In the genomic region with DNA sequence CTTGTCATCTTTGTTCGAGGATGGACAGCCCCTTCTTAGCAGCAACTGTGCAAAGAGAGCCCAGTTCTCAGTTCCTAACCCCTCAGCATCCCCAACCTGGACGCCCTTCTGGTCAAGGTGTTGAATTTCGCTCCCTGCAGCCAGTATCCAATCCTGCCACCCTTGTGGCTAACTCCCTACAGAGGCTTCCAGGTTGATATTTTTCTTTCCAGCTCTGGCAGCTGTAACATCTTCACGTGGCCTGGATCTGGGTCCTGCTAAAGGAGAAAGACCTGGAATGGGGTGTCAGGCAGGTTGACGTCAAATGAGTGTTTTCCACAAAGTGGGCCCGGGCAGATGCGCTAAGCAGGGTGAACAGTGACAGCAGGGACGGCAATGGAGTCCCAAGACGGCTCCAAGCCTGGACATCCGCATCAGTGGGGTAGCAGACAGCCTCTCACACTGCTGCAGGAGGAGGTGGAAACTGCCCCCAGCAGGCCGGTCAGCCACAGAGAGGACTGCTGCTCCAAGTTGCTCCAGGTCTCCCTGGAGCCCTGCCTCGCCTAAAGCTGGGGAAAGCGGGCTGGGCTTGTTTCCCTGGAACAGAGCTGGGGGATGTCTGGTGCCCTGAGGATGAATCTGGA, we compare ENCODE assay signal across 8 cellular contexts. TPM values are rescaled to one million over a fixed set of nuclear protein-coding genes. Genes with fewer than 3 reads are reported as not detected.
DNase-seq lines count a peak whose midpoint lies in the region; ATAC-seq, FAIRE-seq and TF ChIP-seq lines count a peak whose summit lies in the region.

No MANE protein-coding gene starts in this region.

- no peaks in the 10 kb centered on the region for H3K27me3 ChIP-seq in OCI-LY1 (ENCODE audit: insufficient read depth, low read length)
- H3K27me3 ChIP-seq in endothelial cell of umbilical vein (ENCODE audit: control insufficient read depth in 2 of 2, insufficient read depth in 2 of 2, low read length in 2 of 2), result no peaks in the 10 kb centered on the region
- H3K27me3 ChIP-seq in ovary, result no peaks in the 10 kb centered on the region

- no peak for TF ChIP-seq EP300 in ovary (IDR thresholded peaks at IDR 0.05)

- H3K79me2 ChIP-seq in OCI-LY1 (ENCODE audit: insufficient read depth, low read length) (peaks cover 27% of the 10 kb centered on the region), endothelial cell of umbilical vein (ENCODE audit: control insufficient read depth, insufficient read depth, low read length) (peaks cover 38% of the 10 kb centered on the region)

- BruUV-seq in endothelial cell of umbilical vein (replicated peaks; lab: Mats Ljungman, UMichigan), result no TSS peak

- H4K20me1 ChIP-seq in OCI-LY1 (ENCODE audit: insufficient read depth, low read length) (no peaks in the 10 kb centered on the region), endothelial cell of umbilical vein (replicated peaks; ENCODE audit: control insufficient read depth, extremely low read depth, insufficient read depth, low read length) (peaks cover 4% of the 10 kb centered on the region)

- no peaks in the 10 kb centered on the region for H3K9me1 ChIP-seq in endothelial cell of umbilical vein (replicated peaks; ENCODE audit: control insufficient read depth, extremely low read depth, insufficient read depth, low read length)

- no peaks in the 10 kb centered on the region for H3F3A ChIP-seq in OCI-LY1 (ENCODE audit: insufficient read depth, low read length)

- H3K27ac ChIP-seq in OCI-LY1 (ENCODE audit: low read depth, low read length, poor library complexity, severe bottlenecking), result no peak overlapping the region
- no peak overlapping the region for H3K27ac ChIP-seq in endothelial cell of umbilical vein (ENCODE audit: insufficient read depth, low read depth, low read length)
- H3K27ac ChIP-seq in ovary, result peak overlapping the region in 1 of 2 donors; percentile 35

- TF ChIP-seq CTCF in OCI-LY1 (IDR thresholded peaks at IDR 0.05; ENCODE audit: low read length) (no peak), endothelial cell of umbilical vein (IDR thresholded peaks at IDR 0.05; ENCODE audit: extremely low read depth in 1 of 2, insufficient read depth in 1 of 2, low read depth in 1 of 2, low read length in 2 of 2) (no peak), ovary (IDR thresholded peaks at IDR 0.05) (no peak)

- H3K4me2 ChIP-seq in OCI-LY1 (ENCODE audit: low read length) (peak overlapping the region; percentile 76), endothelial cell of umbilical vein (ENCODE audit: insufficient read depth, low read length) (peak overlapping the region; percentile 65)

- DNase-seq in COLO668 (lab: John Stamatoyannopoulos, UW; ENCODE audit: unreplicated experiment) (peak; percentile 50), endothelial cell of umbilical vein (ENCODE audit: low read depth, low spot score) (no peak), ovary (no peak), NCI-H446 (lab: John Stamatoyannopoulos, UW) (no peak), NAMALWA (ENCODE audit: low spot score) (no peak), CD1c-positive myeloid dendritic cell (ENCODE audit: extremely low spot score) (no peak)

- H2AFZ ChIP-seq in OCI-LY1 (ENCODE audit: low read length) (no peak overlapping the region), endothelial cell of umbilical vein (ENCODE audit: low read depth, low read length) (peak overlapping the region; percentile 71)

- CTCF ChIA-PET in endothelial cell of umbilical vein (lab: Charles Lee), result interaction anchor here (3.6 to 3.7 kb wide), 2 partner anchors 7 to 13 kb away, joined by 15 to 30 read pairs; no protein-coding TSS in a partner anchor

- WGBS in ovary, 3 donors, result 72 to 83% (median 74%) methylated on average over 12 to 13 of the region's 13 CpGs

- H3K9ac ChIP-seq in OCI-LY1 (ENCODE audit: low read length) (peak overlapping the region; percentile 80), endothelial cell of umbilical vein (replicated peaks; ENCODE audit: extremely low read depth, insufficient read depth, low read length) (peak overlapping the region; percentile 94)

- no peaks in the 10 kb centered on the region for H3K9me3 ChIP-seq in OCI-LY1 (ENCODE audit: low read length)
- H3K9me3 ChIP-seq in endothelial cell of umbilical vein (replicated peaks; ENCODE audit: control insufficient read depth, insufficient read depth, low read length), result no peaks in the 10 kb centered on the region
- H3K9me3 ChIP-seq in ovary, result no peaks in the 10 kb centered on the region

- POLR2A ChIA-PET in endothelial cell of umbilical vein (lab: Charles Lee), result no interaction called here

- TF ChIP-seq POLR2A in endothelial cell of umbilical vein (IDR thresholded peaks at IDR 0.05; ENCODE audit: low read depth, low read length) (no peak), ovary (IDR thresholded peaks at IDR 0.05) (no peak)

- no peak for FAIRE-seq in endothelial cell of umbilical vein (lab: Jason Lieb, UNC)

- no peak for ATAC-seq in GM19328 (IDR thresholded peaks at IDR 0.05; ENCODE audit: unreplicated experiment)

- intact Hi-C loops in endothelial cell of umbilical vein (cut with micrococcal nuclease), result loop anchor here (5.0 kb wide), 1 partner anchor 35 kb away; no protein-coding TSS in a partner anchor
- intact Hi-C loops in ovary (cut with DNase I), result no loop called here

- dilution Hi-C loops in endothelial cell of umbilical vein (cut with MboI; ENCODE audit: extremely low pct_ligation_motif_present, low sequenced_read_pairs), result no loop called here

- no peaks in the 10 kb centered on the region for H3K9me2 ChIP-seq in OCI-LY1 (ENCODE audit: low read depth, low read length)

- peaks cover 30% of the 10 kb centered on the region for H3K36me3 ChIP-seq in OCI-LY1 (ENCODE audit: insufficient read depth, low read length)
- peaks cover 13% of the 10 kb centered on the region in 2 experiments for H3K36me3 ChIP-seq in endothelial cell of umbilical vein (ENCODE audit: control insufficient read depth in 2 of 2, extremely low read depth in 1 of 2, insufficient read depth in 2 of 2, low read length in 2 of 2)
- no peaks in the 10 kb centered on the region for H3K36me3 ChIP-seq in ovary

- H3K4me1 ChIP-seq in OCI-LY1 (ENCODE audit: insufficient read depth, low read length, severe bottlenecking), result peaks cover 24% of the 10 kb centered on the region
- H3K4me1 ChIP-seq in endothelial cell of umbilical vein (ENCODE audit: control insufficient read depth, extremely low read depth, insufficient read depth, low read length), result peaks cover 13% of the 10 kb centered on the region
- H3K4me1 ChIP-seq in ovary (ENCODE audit: insufficient read depth), result peaks cover 6% of the 10 kb centered on the region

- H3K4me3 ChIP-seq in OCI-LY1 (ENCODE audit: low read depth, low read length, poor library complexity, severe bottlenecking) (peak overlapping the region; percentile 78), endothelial cell of umbilical vein (replicated peaks in 1 of 3; ENCODE audit: insufficient read depth in 1 of 3, low read depth in 1 of 3, low read length in 3 of 3) (peak overlapping the region in 1 of 3 experiments; percentile 59), ovary (peak overlapping the region; percentile 94)

TF ChIP-seq in endothelial cell of umbilical vein, 7 proteins besides CTCF, POLR2A, EP300 and RAD21 (continues in another document):
- TF ChIP-seq POLR2AphosphoS5 (IDR thresholded peaks at IDR 0.05; ENCODE audit: insufficient read depth, low read depth, low read length), result no peak
- TF ChIP-seq FOS (IDR thresholded peaks at IDR 0.05; ENCODE audit: borderline replicate concordance, insufficient read depth, low read length), result no peak

RNA-seq across cellular contexts. Expression of a gene that starts 1.0 kb away (rescaled TPM):
- total RNA-seq in endothelial cell of umbilical vein (41.1 and 44.4 TPM in 2 replicates), ovary (10 to 100 TPM; 17.6 to 39.4 (median 35.0) TPM)
- polyA plus RNA-seq in endothelial cell of umbilical vein (22.3 and 25.2 TPM in 2 replicates), ovary (10 to 100 TPM; 17.0 to 30.5 TPM)
- 27.9 and 28.5 TPM in 2 replicates for polyA plus RNA-seq in endothelial cell of umbilical vein (2011; cell fraction: cytosol; rRNA removed)
- polyA plus RNA-seq in endothelial cell of umbilical vein (2011; cell fraction: nucleus; rRNA removed), result 29.8 and 37.1 TPM in 2 replicates
- polyA plus RNA-seq in endothelial cell of umbilical vein (2012), result 35.4 and 36.5 TPM in 2 replicates
- 24.0 and 28.1 TPM in 2 replicates for polyA minus RNA-seq in endothelial cell of umbilical vein
- 41.0 TPM for polyA minus RNA-seq in endothelial cell of umbilical vein (2011; cell fraction: cytosol; rRNA and poly(A)+ RNA removed)
- polyA minus RNA-seq in endothelial cell of umbilical vein (2011; cell fraction: nucleus; rRNA and poly(A)+ RNA removed), result 13.5 and 13.8 TPM in 2 replicates

RNA-seq across cellular contexts. Expression of a gene that starts 18.7 kb away (rescaled TPM):
- total RNA-seq in endothelial cell of umbilical vein (not detected in 2 replicates), ovary (1 to 10 TPM in 1 of 7 donors, under 1 TPM in 1, not detected in 5; 0.60 to 1.1 TPM)
- polyA plus RNA-seq in endothelial cell of umbilical vein (not detected in 2 replicates), ovary (not detected)
- not detected in 2 replicates for polyA plus RNA-seq in endothelial cell of umbilical vein (2011; cell fraction: cytosol; rRNA removed)
- polyA plus RNA-seq in endothelial cell of umbilical vein (2011; cell fraction: nucleus; rRNA removed), result not detected in 2 replicates
- polyA plus RNA-seq in endothelial cell of umbilical vein (2012), result not detected in 2 replicates
- polyA minus RNA-seq in endothelial cell of umbilical vein, result not detected in 2 replicates
- polyA minus RNA-seq in endothelial cell of umbilical vein (2011; cell fraction: cytosol; rRNA and poly(A)+ RNA removed), result not detected
- polyA minus RNA-seq in endothelial cell of umbilical vein (2011; cell fraction: nucleus; rRNA and poly(A)+ RNA removed), result not detected in 2 replicates

RNA-seq across cellular contexts. Expression of a gene that starts 37.3 kb away (rescaled TPM):
- total RNA-seq in endothelial cell of umbilical vein (not detected in 2 replicates), ovary (under 1 TPM in 2 of 7 donors, not detected in 5; 0.18 to 0.24 TPM)
- polyA plus RNA-seq in endothelial cell of umbilical vein (0.04 TPM in 1 of 2 replicates, not detected in the other), ovary (not detected)
- not detected in 2 replicates for polyA plus RNA-seq in endothelial cell of umbilical vein (2011; cell fraction: cytosol; rRNA removed)
- not detected in 2 replicates for polyA plus RNA-seq in endothelial cell of umbilical vein (2011; cell fraction: nucleus; rRNA removed)
- not detected in 2 replicates for polyA plus RNA-seq in endothelial cell of umbilical vein (2012)
- polyA minus RNA-seq in endothelial cell of umbilical vein, result not detected in 2 replicates
- not detected for polyA minus RNA-seq in endothelial cell of umbilical vein (2011; cell fraction: cytosol; rRNA and poly(A)+ RNA removed)
- polyA minus RNA-seq in endothelial cell of umbilical vein (2011; cell fraction: nucleus; rRNA and poly(A)+ RNA removed), result not detected in 2 replicates

RNA-seq across cellular contexts. Expression of a gene that starts 55.7 kb away (rescaled TPM):
- total RNA-seq in endothelial cell of umbilical vein (111 and 126 TPM in 2 replicates), ovary (10 to 100 TPM; 40.2 to 80.2 (median 74.8) TPM)
- polyA plus RNA-seq in endothelial cell of umbilical vein (93.7 and 115 TPM in 2 replicates), ovary (10 to 100 TPM; 18.9 to 59.5 TPM)
- 45.5 and 67.8 TPM in 2 replicates for polyA plus RNA-seq in endothelial cell of umbilical vein (2011; cell fraction: cytosol; rRNA removed)
- 472 and 496 TPM in 2 replicates for polyA plus RNA-seq in endothelial cell of umbilical vein (2011; cell fraction: nucleus; rRNA removed)
- polyA plus RNA-seq in endothelial cell of umbilical vein (2012), result 74.4 and 105 TPM in 2 replicates
- polyA minus RNA-seq in endothelial cell of umbilical vein, result 55.3 and 79.7 TPM in 2 replicates
- 47.7 TPM for polyA minus RNA-seq in endothelial cell of umbilical vein (2011; cell fraction: cytosol; rRNA and poly(A)+ RNA removed)
- 72.3 and 105 TPM in 2 replicates for polyA minus RNA-seq in endothelial cell of umbilical vein (2011; cell fraction: nucleus; rRNA and poly(A)+ RNA removed)
